Comparison of ENCODE assay signal across 10 cellular contexts in genomic region chr9:130766031-130766903, GRCh38.
DNase-seq lines count a peak whose midpoint lies in the region; ATAC-seq and TF ChIP-seq lines count a peak whose summit lies in the region.
"Had no signal": no experiment of that assay in that cellular context is flagged by ENCODE, and none has a peak within 500 bp of the region (broad histone marks: within the 10 kb centered on the region; RNA-seq: fewer than 3 reads in every experiment).

No MANE protein-coding gene starts in this region.

- peaks cover 15% of the 10 kb centered on the region for H3K4me1 Mint-ChIP-seq in MCF 10A (ENCODE audit: insufficient read depth, unreplicated experiment)
- H3K4me1 Mint-ChIP-seq in type B pancreatic cell (ENCODE audit: unreplicated experiment): peaks cover 58% of the 10 kb centered on the region

- no peak for TF ChIP-seq POLR2A in breast epithelium (IDR thresholded peaks at IDR 0.05)

- peak overlapping the region; percentile 57 to 74 for H3K27ac ChIP-seq in breast epithelium
- peak overlapping the region; percentile 26 for H3K27ac ChIP-seq in brain microvascular endothelial cell
- H3K27ac ChIP-seq in muscle layer of duodenum (ENCODE audit: low read length): peak overlapping the region; percentile 52
- H3K27ac ChIP-seq: uterus had no signal

- intact Hi-C loops in breast epithelium (cut with DNase I; ENCODE audit: low total_unique reads) (loop anchor here (10.0 kb wide), 1 partner anchor 89 kb away; no protein-coding TSS in a partner anchor), MCF 10A (cut with micrococcal nuclease) (no loop called here)

- CTCF ChIA-PET in MCF 10A (lab: Yijun Ruan, JAX): interaction anchor here (0.6 to 16.1 kb wide), 3 partner anchors 24 to 99 kb away, joined by 3 to 235 read pairs (median 9); no protein-coding TSS in a partner anchor

- no peak for ATAC-seq in GM21786 (IDR thresholded peaks at IDR 0.05; ENCODE audit: unreplicated experiment)

- H3K27ac Mint-ChIP-seq in MCF 10A (ENCODE audit: low read depth, unreplicated experiment) (no peak overlapping the region), type B pancreatic cell (peak overlapping the region; percentile 38)

- POLR2A ChIA-PET in MCF 10A (lab: Yijun Ruan, JAX): no interaction called here

- H3K4me1 ChIP-seq in breast epithelium (no peaks in the 10 kb centered on the region), muscle layer of duodenum (ENCODE audit: control insufficient read depth in 1 of 2, insufficient read depth in 2 of 2, low read length in 2 of 2) (peaks cover 7 to 11% of the 10 kb centered on the region in 2 donors)
- H3K4me1 ChIP-seq: uterus had no signal

- peak in 1 of 2 donors; percentile 78 for DNase-seq in breast epithelium (ENCODE audit: low spot score in 2 of 2)
- no peak for DNase-seq in MCF 10A (ENCODE audit: unreplicated experiment)
- no peak for DNase-seq in brain microvascular endothelial cell
- DNase-seq in type B pancreatic cell (ENCODE audit: extremely low spot score, unreplicated experiment): no peak
- no peak for DNase-seq in NCI-H446 (lab: John Stamatoyannopoulos, UW)
- DNase-seq in 8988T: no peak
- DNase-seq: Calu3, uterus had no signal

- H3K36me3 ChIP-seq in breast epithelium: no peaks in the 10 kb centered on the region
- no peaks in the 10 kb centered on the region for H3K36me3 ChIP-seq in brain microvascular endothelial cell (replicated peaks)
- no peaks in the 10 kb centered on the region for H3K36me3 ChIP-seq in muscle layer of duodenum (ENCODE audit: control insufficient read depth in 1 of 2, insufficient read depth in 2 of 2, low read length in 2 of 2)
- H3K36me3 ChIP-seq: uterus had no signal

- H3K27me3 ChIP-seq in breast epithelium (no peaks in the 10 kb centered on the region), brain microvascular endothelial cell (replicated peaks) (no peaks in the 10 kb centered on the region), muscle layer of duodenum (ENCODE audit: low read depth, low read length) (no peaks in the 10 kb centered on the region)
- H3K27me3 ChIP-seq: uterus had no signal

- H3K9me3 ChIP-seq in breast epithelium (no peaks in the 10 kb centered on the region), muscle layer of duodenum (ENCODE audit: control insufficient read depth in 1 of 2, low read length in 2 of 2) (no peaks in the 10 kb centered on the region)
- H3K9me3 ChIP-seq: uterus had no signal

- no TSS peak for BruUV-seq in MCF 10A (replicated peaks; lab: Mats Ljungman, UMichigan)

- H3K9me3 Mint-ChIP-seq in MCF 10A (ENCODE audit: unreplicated experiment) (no peaks in the 10 kb centered on the region), type B pancreatic cell (no peaks in the 10 kb centered on the region)

- H3K4me3 ChIP-seq in breast epithelium (no peak overlapping the region), brain microvascular endothelial cell (ENCODE audit: low read depth, low read length) (no peak overlapping the region), muscle layer of duodenum (ENCODE audit: low read depth in 1 of 2, low read length in 2 of 2) (no peak overlapping the region)
- H3K4me3 ChIP-seq: uterus had no signal

- H3K36me3 Mint-ChIP-seq in MCF 10A (ENCODE audit: insufficient read depth, unreplicated experiment) (peaks cover 6% of the 10 kb centered on the region), type B pancreatic cell (no peaks in the 10 kb centered on the region)

- H3K4me3 Mint-ChIP-seq in MCF 10A (ENCODE audit: unreplicated experiment) (no peak overlapping the region), type B pancreatic cell (no peak overlapping the region)

- in situ Hi-C loops in brain microvascular endothelial cell (cut with HindIII; ENCODE audit: low pct_ligation_motif_present, low sequenced_read_pairs): no loop called here

- H3K27me3 Mint-ChIP-seq in MCF 10A (ENCODE audit: insufficient read depth, unreplicated experiment): no peaks in the 10 kb centered on the region
- H3K27me3 Mint-ChIP-seq in type B pancreatic cell: no peaks in the 10 kb centered on the region

- no peak for TF ChIP-seq CTCF in breast epithelium (IDR thresholded peaks at IDR 0.05)
- TF ChIP-seq CTCF in MCF 10A (IDR thresholded peaks at IDR 0.05; ENCODE audit: unreplicated experiment): no peak
- no peak for TF ChIP-seq CTCF in brain microvascular endothelial cell (IDR thresholded peaks at IDR 0.05; ENCODE audit: low read depth, low read length, missing control alignments)
- no peak for TF ChIP-seq CTCF in type B pancreatic cell (conservative IDR thresholded peaks at IDR 0.05)
